8 cellular contexts compared by ENCODE assay signal in the genomic region with DNA sequence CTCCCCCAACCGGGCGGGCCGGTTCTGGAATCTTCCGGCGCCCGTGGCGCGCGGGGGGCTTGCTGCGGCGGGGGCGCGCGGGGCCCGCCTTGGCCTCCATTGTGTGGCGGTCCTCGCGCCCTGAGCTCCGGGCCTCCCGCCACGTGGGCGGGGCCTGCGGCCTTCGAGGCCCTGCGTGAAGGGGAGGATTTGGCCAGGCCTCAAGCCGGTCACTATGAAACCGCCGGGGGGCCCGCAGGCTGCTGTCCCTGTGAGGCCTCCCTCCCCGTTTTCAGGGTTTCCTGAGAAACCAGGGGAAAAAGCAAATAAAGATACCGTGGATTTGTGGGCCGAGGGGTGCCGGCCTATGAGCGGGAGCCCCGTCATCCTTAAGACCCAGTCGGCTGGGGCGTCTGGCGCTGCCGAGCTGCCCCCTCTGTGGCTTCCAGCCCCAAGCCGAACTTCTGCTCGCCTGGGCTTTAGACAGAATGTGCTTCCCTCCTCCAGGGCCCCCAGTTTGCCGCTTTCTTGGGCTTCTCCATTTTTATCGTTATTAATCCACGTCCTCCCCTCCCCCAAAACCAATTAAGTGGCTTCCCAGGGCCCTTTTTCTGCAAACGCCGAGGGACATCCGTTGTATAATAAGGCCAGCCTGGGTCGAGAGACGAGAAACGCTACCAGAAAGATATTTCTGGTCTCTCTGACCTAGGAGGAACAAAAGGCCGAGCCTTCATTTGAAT. TPM values are rescaled to one million over a fixed set of nuclear protein-coding genes. Genes with fewer than 3 reads are reported as not detected.
DNase-seq lines count a peak whose midpoint lies in the region; ATAC-seq and TF ChIP-seq lines count a peak whose summit lies in the region.

No MANE protein-coding gene starts in this region.

- peak overlapping the region; percentile 94 for H3K9ac ChIP-seq in trophoblast cell (ENCODE audit: low read length)

- H3K27me3 ChIP-seq in Panc1 (ENCODE audit: control insufficient read depth, insufficient read depth, low read length) (no peaks in the 10 kb centered on the region), heart right ventricle (no peaks in the 10 kb centered on the region), trophoblast cell (ENCODE audit: insufficient read depth, low read length) (no peaks in the 10 kb centered on the region)

- H3K18ac ChIP-seq in trophoblast cell (ENCODE audit: low read length): peak overlapping the region; percentile 99

- H3K79me2 ChIP-seq in trophoblast cell (ENCODE audit: control insufficient read depth, insufficient read depth, low read length, poor library complexity): peaks cover 37% of the 10 kb centered on the region

- POLR2A ChIA-PET in Panc1 (lab: Charles Lee): no interaction called here

- no TSS peak for BruUV-seq in Panc1 (replicated peaks; lab: Mats Ljungman, UMichigan)

- peak; percentile 8 to 14 for ATAC-seq in activated CD4-positive, CD25-positive, alpha-beta regulatory T cell treated with anti-CD3 and anti-CD28 coated beads, Interleukin-2, amount 50 U/mL, for 24 hours
- peak; percentile 9 for ATAC-seq in HG03108 (IDR thresholded peaks at IDR 0.05; ENCODE audit: unreplicated experiment)
- peak; percentile 63 for ATAC-seq in Panc1
- peak; percentile 54 to 79 (median 68) for ATAC-seq in heart right ventricle

- no peak for DNase-seq in activated CD4-positive, CD25-positive, alpha-beta regulatory T cell (lab: John Stamatoyannopoulos, UW)
- DNase-seq in Panc1 (ENCODE audit: low read depth, low spot score) (no peak), amniotic epithelial cell (ENCODE audit: low read depth) (peak; percentile 60), heart right ventricle (peak; percentile 67 to 77), trophoblast cell (peak; percentile 37 to 64), NCI-H1048 (lab: John Stamatoyannopoulos, UW) (no peak)

- no peak overlapping the region for H2BK12ac ChIP-seq in trophoblast cell (ENCODE audit: low read length)

- CTCF ChIA-PET in Panc1 (lab: Charles Lee): no interaction called here

- H3K9me3 ChIP-seq in Panc1 (ENCODE audit: control insufficient read depth, insufficient read depth, low read depth, low read length): no peaks in the 10 kb centered on the region
- H3K9me3 ChIP-seq in heart right ventricle: no peaks in the 10 kb centered on the region
- H3K9me3 ChIP-seq in trophoblast cell (ENCODE audit: insufficient read depth, low read depth, low read length): no peaks in the 10 kb centered on the region

- peaks cover 22% of the 10 kb centered on the region for H3K79me1 ChIP-seq in trophoblast cell (ENCODE audit: low read length)

- peak overlapping the region; percentile 90 for H2AK5ac ChIP-seq in trophoblast cell (ENCODE audit: low read length)

- no peak overlapping the region for H3K23ac ChIP-seq in trophoblast cell (ENCODE audit: low read length)

- WGBS in heart right ventricle, 2 donors: 0% methylated on average over 47 to 51 of the region's 51 CpGs
- WGBS in trophoblast cell (ENCODE audit: extremely low coverage, insufficient coverage, insufficient read length): no CpG with 5 or more reads among the region's 51 CpGs

- peaks cover 38% of the 10 kb centered on the region for H3K36me3 ChIP-seq in Panc1 (ENCODE audit: control insufficient read depth, insufficient read depth, low read length)
- peaks cover 0 to 64% (median 20%) of the 10 kb centered on the region in 9 donors for H3K36me3 ChIP-seq in heart right ventricle
- H3K36me3 ChIP-seq in trophoblast cell (ENCODE audit: control insufficient read depth in 1 of 2, insufficient read depth in 2 of 2, low read length in 2 of 2): peaks cover 18 to 24% of the 10 kb centered on the region in 2 experiments

- peak overlapping the region; percentile 97 for H3K4me2 ChIP-seq in trophoblast cell (ENCODE audit: low read length)

- in situ Hi-C loops in Panc1 (cut with HindIII; ENCODE audit: low pct_unique_long_range_greater_than_20kb, low sequenced_read_pairs): no loop called here

- H4K12ac ChIP-seq in trophoblast cell (ENCODE audit: low read depth, low read length): peak overlapping the region; percentile 100

- peak overlapping the region; percentile 99 for H4K8ac ChIP-seq in trophoblast cell (ENCODE audit: low read depth, low read length)

- H2BK5ac ChIP-seq in trophoblast cell (ENCODE audit: low read depth, low read length, poor library complexity): peak overlapping the region; percentile 100

- peak overlapping the region; percentile 99 for H4K91ac ChIP-seq in trophoblast cell (ENCODE audit: low read depth, low read length)

- H3K4me3 ChIP-seq in Panc1 (ENCODE audit: low read depth in 2 of 2, low read length in 2 of 2): peak overlapping the region; percentile 91 to 98
- peak overlapping the region; percentile 71 to 98 (median 82) for H3K4me3 ChIP-seq in heart right ventricle
- peak overlapping the region; percentile 90 for H3K4me3 ChIP-seq in trophoblast cell (ENCODE audit: low read depth, low read length)

- intact Hi-C loops in Panc1 (cut with micrococcal nuclease; ENCODE audit: unreplicated experiment): no loop called here
- intact Hi-C loops in heart right ventricle (cut with DNase I): loop anchor here in 3 of 10 donors (2.0 to 5.0 kb wide), 2 partner anchors 38 to 39 kb away; partner anchors contain the start of gene GAS2L1 (in 3 of the 3)

- no peak for TF ChIP-seq CTCF in Panc1 (IDR thresholded peaks at IDR 0.05)
- TF ChIP-seq CTCF in heart right ventricle (IDR thresholded peaks at IDR 0.05): peak in 2 of 9 donors; percentile 5 to 19

- H3K4ac ChIP-seq in trophoblast cell (ENCODE audit: low read depth, low read length): peak overlapping the region; percentile 100

- H2AFZ ChIP-seq in trophoblast cell (ENCODE audit: insufficient read depth, low read length, poor library complexity): peak overlapping the region; percentile 78

- H2BK120ac ChIP-seq in trophoblast cell (ENCODE audit: insufficient read depth, low read length, poor library complexity): peak overlapping the region; percentile 98

- peak overlapping the region; percentile 98 for H3K14ac ChIP-seq in trophoblast cell (ENCODE audit: low read length)

- H3K4me1 ChIP-seq in Panc1 (ENCODE audit: control insufficient read depth, insufficient read depth, low read length) (peaks cover 34% of the 10 kb centered on the region), heart right ventricle (peaks cover 13 to 66% (median 61%) of the 10 kb centered on the region in 9 donors), trophoblast cell (ENCODE audit: control insufficient read depth in 1 of 2, insufficient read depth in 2 of 2, low read length in 2 of 2) (peaks cover 9 to 15% of the 10 kb centered on the region in 2 experiments)

- peak overlapping the region; percentile 98 for H3K27ac ChIP-seq in Panc1 (ENCODE audit: low read length)
- H3K27ac ChIP-seq in heart right ventricle: peak overlapping the region; percentile 98 to 100 (median 99)
- peak overlapping the region; percentile 97 for H3K27ac ChIP-seq in trophoblast cell (ENCODE audit: low read depth, low read length)

RNA-seq across cellular contexts. Expression of gene EWSR1, which starts 0.6 kb away (rescaled TPM):
- total RNA-seq in Panc1 (2021; ENCODE audit: unreplicated experiment) (272 TPM), heart right ventricle (100 to 1,000 TPM; 131 to 153 (median 139) TPM)
- 240 TPM for polyA plus RNA-seq in Panc1 (2012; ENCODE audit: insufficient read length)
- polyA plus RNA-seq in heart right ventricle: 100 to 1,000 TPM; 105 to 115 TPM
- polyA plus RNA-seq in trophoblast cell (2013): 256 and 260 TPM in 2 replicates

RNA-seq across cellular contexts. Expression of gene RHBDD3, which starts 0.9 kb away (rescaled TPM):
- total RNA-seq in Panc1 (2021; ENCODE audit: unreplicated experiment): 49.6 TPM
- 48.2 TPM for polyA plus RNA-seq in Panc1 (2012; ENCODE audit: insufficient read length)
- 10 to 100 TPM in 9 of 10 donors, 1 to 10 TPM in 1; 7.0 to 18.0 (median 12.2) TPM for total RNA-seq in heart right ventricle
- polyA plus RNA-seq in heart right ventricle: 10 to 100 TPM; 17.3 to 25.8 TPM
- 25.9 and 28.0 TPM in 2 replicates for polyA plus RNA-seq in trophoblast cell (2013)

RNA-seq across cellular contexts. Expression of gene GAS2L1, which starts 37.8 kb away (rescaled TPM):
- total RNA-seq in Panc1 (2021; ENCODE audit: unreplicated experiment): 68.8 TPM
- polyA plus RNA-seq in Panc1 (2012; ENCODE audit: insufficient read length): 74.4 TPM
- 10 to 100 TPM; 10.9 to 35.4 (median 13.6) TPM for total RNA-seq in heart right ventricle
- polyA plus RNA-seq in heart right ventricle: 10 to 100 TPM; 29.6 to 45.0 TPM
- polyA plus RNA-seq in trophoblast cell (2013): 14.6 and 14.7 TPM in 2 replicates

RNA-seq across cellular contexts. Expression of gene RASL10A, which starts 46.8 kb away (rescaled TPM):
- total RNA-seq in Panc1 (2021; ENCODE audit: unreplicated experiment): 2.6 TPM
- polyA plus RNA-seq in Panc1 (2012; ENCODE audit: insufficient read length): 2.4 TPM
- 1 to 10 TPM in 8 of 10 donors, under 1 TPM in 2; 0.87 to 4.3 (median 1.6) TPM for total RNA-seq in heart right ventricle
- 1 to 10 TPM; 3.1 to 3.8 TPM for polyA plus RNA-seq in heart right ventricle
- polyA plus RNA-seq in trophoblast cell (2013): 1.1 and 1.2 TPM in 2 replicates

Comparison
In these comparisons a context has a peak if more than half of its experiments do, and no peak if none do; other contexts are left out.
1. ATAC-seq: peak in every context shown above with its lines; median percentile 68 in heart right ventricle; 63 in Panc1; 11 in activated CD4-positive, CD25-positive, alpha-beta regulatory T cell treated with anti-CD3 and anti-CD28 coated beads, Interleukin-2, amount 50 U/mL, for 24 hours; 9 in HG03108.
2. DNase-seq: peak in amniotic epithelial cell (single experiment), heart right ventricle (2 of 2) and trophoblast cell (2 of 2); none in activated CD4-positive, CD25-positive, alpha-beta regulatory T cell (0 of 4), Panc1 (single experiment) and NCI-H1048 (single experiment).
3. Peak in every context shown above with its lines, with median percentiles within 50 percentile points of each other: H3K27ac ChIP-seq and H3K4me3 ChIP-seq.